Comparison of ENCODE assay signal across 8 cellular contexts in genomic region chr6:52286798-52287432, GRCh38. TPM values are rescaled to one million over a fixed set of nuclear protein-coding genes. Genes with fewer than 3 reads are reported as not detected.
A peak's percentile ranks its signal among the peaks of the same experiment; 100 is the strongest.
DNase-seq lines count a peak whose midpoint lies in the region; ATAC-seq, FAIRE-seq and TF ChIP-seq lines count a peak whose summit lies in the region.

No MANE protein-coding gene starts in this region.

- H3K27ac ChIP-seq in VCaP (no peak overlapping the region; the same call in 1 of the 2 replicates), lung (ENCODE audit: low read depth in 1 of 2, low read length in 1 of 2) (no peak overlapping the region)

- ATAC-seq in lung (ENCODE audit: insufficient read depth, low FRiP score): no peak

- peaks cover 5% of the 10 kb centered on the region in 2 donors for H3K36me3 ChIP-seq in lung (ENCODE audit: control insufficient read depth in 2 of 2, insufficient read depth in 2 of 2, low read length in 2 of 2)

- FAIRE-seq in GM19239 (lab: Jason Lieb, UNC): peak; percentile 88

- no peaks in the 10 kb centered on the region for H3K9me3 ChIP-seq in lung (ENCODE audit: control insufficient read depth in 2 of 2, insufficient read depth in 1 of 2, low read length in 1 of 2)

- DNase-seq in AG08395 (ENCODE audit: low spot score): peak; percentile 70
- DNase-seq in GM19239 (ENCODE audit: insufficient read length, low spot score): no peak
- peak; percentile 27 for DNase-seq in NCI-H2196 treated with DMSO at 0.1 percent for 48 hours (lab: John Stamatoyannopoulos, UW; ENCODE audit: unreplicated experiment)
- DNase-seq in choroid plexus epithelial cell (ENCODE audit: low read depth): peak; percentile 88
- DNase-seq in lung (ENCODE audit: low spot score): peak; percentile 75
- peak; percentile 35 to 51 for DNase-seq in stimulated activated CD8-positive, alpha-beta memory T cell treated with anti-CD3 and anti-CD28 coated beads, Interleukin-2, amount 100 ng/mL, for 48 hours (ENCODE audit: low read depth in 2 of 2)
- no peak for DNase-seq in cerebellar nuclear complex (lab: John Stamatoyannopoulos, UW)

- no peaks in the 10 kb centered on the region for H3K4me1 ChIP-seq in lung (ENCODE audit: control insufficient read depth in 2 of 2, insufficient read depth in 2 of 2, low read length in 2 of 2)

- no peaks in the 10 kb centered on the region for H3K27me3 ChIP-seq in lung (ENCODE audit: control insufficient read depth, insufficient read depth)

- TF ChIP-seq CTCF in VCaP (conservative IDR thresholded peaks at IDR 0.05) (peak; percentile 73), choroid plexus epithelial cell (conservative IDR thresholded peaks at IDR 0.05; ENCODE audit: low read depth, low read length) (peak; percentile 97), lung (IDR thresholded peaks at IDR 0.05; ENCODE audit: control extremely low read depth, extremely low read depth) (no peak)

- 26 to 30% methylated on average over 2 of the region's 2 CpGs for WGBS in lung, 2 donors

- H3K4me3 ChIP-seq in choroid plexus epithelial cell (ENCODE audit: low read depth, low read length): no peak overlapping the region
- no peak overlapping the region for H3K4me3 ChIP-seq in lung

RNA-seq across cellular contexts. Expression of gene MCM3, which starts 2.4 kb away (rescaled TPM):
- 10 to 100 TPM; 34.3 to 40.8 TPM for total RNA-seq in lung
- polyA plus RNA-seq in lung: 10 to 100 TPM; 19.9 to 34.0 TPM

RNA-seq across cellular contexts. Expression of gene IL17F, which starts 42.6 kb away (rescaled TPM):
- not detected for total RNA-seq in lung
- polyA plus RNA-seq in lung: under 1 TPM in 1 of 2 donors, not detected in 1; 0.08 TPM

Comparison
In these comparisons a context has a peak if more than half of its experiments do, and no peak if none do; other contexts are left out.
1. DNase-seq: peak in AG08395 (single experiment), NCI-H2196 treated with DMSO at 0.1 percent for 48 hours (single experiment), choroid plexus epithelial cell (single experiment), lung (single experiment) and stimulated activated CD8-positive, alpha-beta memory T cell treated with anti-CD3 and anti-CD28 coated beads, Interleukin-2, amount 100 ng/mL, for 48 hours (2 of 2); none in GM19239 (single experiment) and cerebellar nuclear complex (0 of 2).